9 cellular contexts compared by ENCODE assay signal in the genomic region with DNA sequence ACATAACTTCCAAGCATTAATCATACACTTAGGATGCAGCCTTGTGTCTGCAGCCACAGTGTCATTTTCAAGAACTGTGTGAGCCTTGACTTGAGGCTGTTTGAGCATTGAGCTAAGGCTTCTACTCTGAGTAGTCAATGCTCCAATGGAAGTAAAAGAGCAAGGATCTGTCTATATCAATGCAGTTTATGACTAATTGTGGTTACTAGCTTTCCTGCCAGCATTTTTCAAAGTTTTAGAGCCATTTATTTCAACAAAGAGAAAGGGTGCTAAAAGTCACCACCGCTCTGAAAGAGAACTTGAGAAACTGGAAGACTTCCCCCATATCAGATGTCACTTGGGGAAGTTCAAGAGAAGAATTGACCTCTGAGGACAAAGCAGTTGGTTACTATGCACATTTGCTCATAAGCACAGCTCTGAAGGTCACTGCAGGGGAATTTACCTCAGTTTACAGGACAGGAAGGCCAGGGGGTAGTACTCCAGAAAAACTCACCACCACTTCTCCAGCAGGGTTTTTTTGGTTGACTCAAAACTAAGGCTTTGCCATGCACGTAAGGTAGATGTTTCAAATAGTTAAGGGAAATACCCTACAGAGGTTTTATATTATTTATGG. TPM values are rescaled to one million over a fixed set of nuclear protein-coding genes. Genes with fewer than 3 reads are reported as not detected.
DNase-seq lines count a peak whose midpoint lies in the region; ATAC-seq lines count a peak whose summit lies in the region.
"Had no signal": no experiment of that assay in that cellular context is flagged by ENCODE, and none has a peak within 500 bp of the region (broad histone marks: within the 10 kb centered on the region; RNA-seq: fewer than 3 reads in every experiment).

No MANE protein-coding gene starts in this region.

- peak overlapping the region; percentile 69 for H3K9ac ChIP-seq in adipocyte (ENCODE audit: low read length)
- H3K9ac ChIP-seq in skeletal muscle satellite cell (ENCODE audit: low read depth, low read length), result no peak overlapping the region

- H3K4me3 ChIP-seq in adipocyte (ENCODE audit: low read length) (peak overlapping the region; percentile 34), skeletal muscle satellite cell (ENCODE audit: low read length) (no peak overlapping the region), aorta (ENCODE audit: low read length in 2 of 2) (no peak overlapping the region)
- H3K4me3 ChIP-seq: SK-N-MC had no signal

- no peak overlapping the region for H3K27ac ChIP-seq in aorta (ENCODE audit: low read depth in 1 of 2, low read length in 2 of 2)
- H3K27ac ChIP-seq: SK-N-MC had no signal

- H3K4me2 ChIP-seq in skeletal muscle satellite cell (ENCODE audit: low read length), result peak overlapping the region; percentile 51

- ATAC-seq in GM21515 (IDR thresholded peaks at IDR 0.05; ENCODE audit: unreplicated experiment) (peak; percentile 67), aorta (ENCODE audit: low FRiP score) (no peak)

- H3K9me3 ChIP-seq in adipocyte (ENCODE audit: control insufficient read depth, low read length) (no peaks in the 10 kb centered on the region), skeletal muscle satellite cell (replicated peaks; ENCODE audit: low read length) (no peaks in the 10 kb centered on the region), aorta (ENCODE audit: control insufficient read depth, low read length) (no peaks in the 10 kb centered on the region)

- DNase-seq in GM03348 (ENCODE audit: low spot score) (peak; percentile 60), HS-5 (ENCODE audit: low read depth) (peak; percentile 48), adipocyte (ENCODE audit: low read depth) (peak; percentile 65), NCI-H2081 treated with DMSO at 0.1 percent for 48 hours (lab: John Stamatoyannopoulos, UW) (no peak), aorta (no peak), cerebellum (ENCODE audit: low spot score) (no peak)

- H3K36me3 ChIP-seq in adipocyte (ENCODE audit: control insufficient read depth, insufficient read depth, low read length, severe bottlenecking) (no peaks in the 10 kb centered on the region), skeletal muscle satellite cell (ENCODE audit: insufficient read depth, low read length) (no peaks in the 10 kb centered on the region), aorta (ENCODE audit: control insufficient read depth in 1 of 2, insufficient read depth in 2 of 2, low read length in 1 of 2) (no peaks in the 10 kb centered on the region)

- H3K4me1 ChIP-seq in adipocyte (ENCODE audit: control insufficient read depth, insufficient read depth, low read length) (peaks cover 60% of the 10 kb centered on the region), skeletal muscle satellite cell (ENCODE audit: control insufficient read depth, insufficient read depth, low read length) (peaks cover 21% of the 10 kb centered on the region), aorta (ENCODE audit: control insufficient read depth in 1 of 2, insufficient read depth in 2 of 2, low read length in 2 of 2) (peaks cover under 1 to 5% of the 10 kb centered on the region in 2 donors)

- 82 to 83% methylated on average over 2 of the region's 2 CpGs for WGBS in aorta, 2 donors

- H3K27me3 ChIP-seq in adipocyte (replicated peaks; ENCODE audit: control insufficient read depth, insufficient read depth, low read length) (no peaks in the 10 kb centered on the region), skeletal muscle satellite cell (ENCODE audit: control insufficient read depth, insufficient read depth, low read length) (no peaks in the 10 kb centered on the region), aorta (ENCODE audit: control insufficient read depth in 1 of 2, insufficient read depth in 2 of 2, low read length in 1 of 2) (no peaks in the 10 kb centered on the region)

- intact Hi-C loops in aorta (cut with DNase I), result loop anchor here in 1 of 2 donors (5.0 kb wide), 1 partner anchor 64 kb away; no protein-coding TSS in a partner anchor

RNA-seq across cellular contexts. Expression of gene RGS1, which starts 24.5 kb away (rescaled TPM):
- not detected in 2 replicates for total RNA-seq in skeletal muscle satellite cell (2012; rRNA removed)
- 10 to 100 TPM; 26.8 to 43.4 TPM for total RNA-seq in aorta
- 10 to 100 TPM in 1 of 2 donors, 1 to 10 TPM in 1; 4.1 to 23.3 TPM for polyA plus RNA-seq in aorta
- total RNA-seq in cerebellum, result 14.8 TPM

Comparison
In these comparisons a context has a peak if more than half of its experiments do, and no peak if none do; other contexts are left out.
1. DNase-seq: peak in GM03348 (single experiment), HS-5 (single experiment) and adipocyte (single experiment); none in NCI-H2081 treated with DMSO at 0.1 percent for 48 hours (single experiment), aorta (0 of 2) and cerebellum (single experiment).